In genomic region chr17:80101160-80101945, GRCh38 we compare ENCODE assay signal across 8 cellular contexts. TPM values are rescaled to one million over a fixed set of nuclear protein-coding genes. Genes with fewer than 3 reads are reported as not detected.
DNase-seq lines count a peak whose midpoint lies in the region; ATAC-seq and TF ChIP-seq lines count a peak whose summit lies in the region.

Gene GAA, plus strand, starts transcription at chr17:80101581. Its CDS starts 3,006 bp downstream, at chr17:80104587.

- H3K27me3 ChIP-seq in Peyer's patch = no peaks in the 10 kb centered on the region
- H3K27me3 ChIP-seq in naive thymus-derived CD4-positive, alpha-beta T cell (ENCODE audit: control insufficient read depth in 2 of 2, insufficient read depth in 2 of 2, low read length in 2 of 2) = no peaks in the 10 kb centered on the region

- H3K4me3 ChIP-seq in Peyer's patch = peak within 1 kb of the TSS; percentile 81 to 100 (median 88)
- peak within 1 kb of the TSS; percentile 79 for H3K4me3 ChIP-seq in naive thymus-derived CD4-positive, alpha-beta T cell (ENCODE audit: low read length)

- no peaks in the 10 kb centered on the region for H3K36me3 ChIP-seq in Peyer's patch
- H3K36me3 ChIP-seq in naive thymus-derived CD4-positive, alpha-beta T cell (ENCODE audit: control insufficient read depth in 2 of 3, insufficient read depth in 3 of 3, low read length in 3 of 3) = peaks cover 0 to 4% (median 0%) of the 10 kb centered on the region in 3 experiments

- peak within 1 kb of the TSS; percentile 88 for H3K27ac Mint-ChIP-seq in Calu3 (ENCODE audit: unreplicated experiment)
- peak within 1 kb of the TSS; percentile 82 to 94 (median 87) for H3K27ac Mint-ChIP-seq in IgD-negative memory B cell
- peak within 1 kb of the TSS; percentile 81 to 93 (median 86) for H3K27ac Mint-ChIP-seq in naive thymus-derived CD4-positive, alpha-beta T cell
- H3K27ac Mint-ChIP-seq in stimulated activated naive B cell treated with anti-CD40 and anti-IgM and Interleukin-4, amounts not matched to agents 10 μg/mL and 1 μg/mL and 100 μg/mL, for 72 hours = peak within 1 kb of the TSS; percentile 94

- TF ChIP-seq CTCF in Calu3 (IDR thresholded peaks at IDR 0.05; ENCODE audit: unreplicated experiment) = peak; percentile 89
- TF ChIP-seq CTCF in Peyer's patch (IDR thresholded peaks at IDR 0.05) = peak; percentile 86 to 99 (median 96)

- CTCF ChIA-PET in Calu3 (lab: Charles Lee) = interaction anchor here (0.6 to 1.4 kb wide), 9 partner anchors 9 to 162 kb away, joined by 3 to 11 read pairs (median 4); partner anchors contain the start of gene CARD14
- CTCF ChIA-PET in naive thymus-derived CD4-positive, alpha-beta T cell (lab: Charles Lee) = interaction anchor here (0.6 to 1.5 kb wide), 9 partner anchors 8 to 817 kb away, joined by 3 to 6 read pairs (median 3); no protein-coding TSS in a partner anchor

- DNase-seq in Calu3 (peak; percentile 94), Peyer's patch (peak; percentile 84 to 93 (median 91)), activated T-helper 1 cell treated with Interleukin-2 at 50 U/mL for 16 hours (ENCODE audit: low read depth) (peak; percentile 87), fibroblast of gingiva (ENCODE audit: low read depth) (peak; percentile 75)
- DNase-seq in naive thymus-derived CD4-positive, alpha-beta T cell = peak; percentile 84 to 97 (median 91)
- peak; percentile 84 for DNase-seq in stimulated activated naive B cell treated with anti-CD40 and anti-IgM and Interleukin-4, amounts not matched to agents 10 μg/mL and 1 μg/mL and 100 μg/mL, for 72 hours

- H3K9me3 Mint-ChIP-seq in Calu3 (ENCODE audit: low read depth, unreplicated experiment) = no peaks in the 10 kb centered on the region
- H3K9me3 Mint-ChIP-seq in IgD-negative memory B cell = no peaks in the 10 kb centered on the region
- H3K9me3 Mint-ChIP-seq in naive thymus-derived CD4-positive, alpha-beta T cell = peaks cover 0 to 5% (median 0%) of the 10 kb centered on the region in 11 donors
- no peaks in the 10 kb centered on the region for H3K9me3 Mint-ChIP-seq in stimulated activated naive B cell treated with anti-CD40 and anti-IgM and Interleukin-4, amounts not matched to agents 10 μg/mL and 1 μg/mL and 100 μg/mL, for 72 hours

- H3K27ac ChIP-seq in Peyer's patch = peak within 1 kb of the TSS; percentile 82 to 90 (median 87)
- peak within 1 kb of the TSS; percentile 86 for H3K27ac ChIP-seq in naive thymus-derived CD4-positive, alpha-beta T cell (ENCODE audit: low read depth, low read length)

- peak; percentile 17 to 60 for TF ChIP-seq POLR2A in Peyer's patch (IDR thresholded peaks at IDR 0.05)

- H3K27me3 Mint-ChIP-seq in Calu3 (ENCODE audit: unreplicated experiment) (peaks cover 15% of the 10 kb centered on the region), IgD-negative memory B cell (no peaks in the 10 kb centered on the region)
- H3K27me3 Mint-ChIP-seq in naive thymus-derived CD4-positive, alpha-beta T cell = peaks cover 0 to 10% (median 0%) of the 10 kb centered on the region in 5 donors
- peaks cover 6 to 8% of the 10 kb centered on the region in 2 donors for H3K27me3 Mint-ChIP-seq in stimulated activated naive B cell treated with anti-CD40 and anti-IgM and Interleukin-4, amounts not matched to agents 10 μg/mL and 1 μg/mL and 100 μg/mL, for 72 hours

- intact Hi-C loops in Calu3 (cut with micrococcal nuclease; ENCODE audit: unreplicated experiment) = no loop called here
- intact Hi-C loops in naive thymus-derived CD4-positive, alpha-beta T cell (cut with micrococcal nuclease) = loop anchor here (1.0 to 2.0 kb wide), 6 partner anchors 46 to 159 kb away; partner anchors contain the start of genes EIF4A3 (in 2 of the 2), CCDC40 (in 1 of the 2) and RNF213 (in 1 of the 2)

- H3K4me1 Mint-ChIP-seq in Calu3 (ENCODE audit: low read depth, unreplicated experiment) (peaks cover 13% of the 10 kb centered on the region), IgD-negative memory B cell (peaks cover 9 to 18% (median 11%) of the 10 kb centered on the region in 3 donors)
- H3K4me1 Mint-ChIP-seq in naive thymus-derived CD4-positive, alpha-beta T cell = peaks cover 20 to 30% (median 27%) of the 10 kb centered on the region in 7 donors
- peaks cover 22 to 36% of the 10 kb centered on the region in 2 donors for H3K4me1 Mint-ChIP-seq in stimulated activated naive B cell treated with anti-CD40 and anti-IgM and Interleukin-4, amounts not matched to agents 10 μg/mL and 1 μg/mL and 100 μg/mL, for 72 hours

- H3K36me3 Mint-ChIP-seq in Calu3 (ENCODE audit: insufficient read depth, unreplicated experiment) = peaks cover 17% of the 10 kb centered on the region
- peaks cover 5% of the 10 kb centered on the region for H3K36me3 Mint-ChIP-seq in IgD-negative memory B cell
- no peaks in the 10 kb centered on the region for H3K36me3 Mint-ChIP-seq in naive thymus-derived CD4-positive, alpha-beta T cell
- peaks cover 8% of the 10 kb centered on the region in 2 donors for H3K36me3 Mint-ChIP-seq in stimulated activated naive B cell treated with anti-CD40 and anti-IgM and Interleukin-4, amounts not matched to agents 10 μg/mL and 1 μg/mL and 100 μg/mL, for 72 hours

- no peaks in the 10 kb centered on the region for H3K9me3 ChIP-seq in Peyer's patch
- H3K9me3 ChIP-seq in naive thymus-derived CD4-positive, alpha-beta T cell (ENCODE audit: control insufficient read depth in 2 of 3, low read length in 3 of 3) = no peaks in the 10 kb centered on the region

- peaks cover 0 to 7% (median 5%) of the 10 kb centered on the region in 4 donors for H3K4me1 ChIP-seq in Peyer's patch
- peaks cover 10 to 16% of the 10 kb centered on the region in 2 donors for H3K4me1 ChIP-seq in naive thymus-derived CD4-positive, alpha-beta T cell (ENCODE audit: control insufficient read depth in 2 of 2, insufficient read depth in 2 of 2, low read length in 2 of 2)

- POLR2A ChIA-PET in naive thymus-derived CD4-positive, alpha-beta T cell (lab: Charles Lee) = interaction anchor here (0.6 to 2.0 kb wide), 11 partner anchors 14 to 916 kb away, joined by 3 to 21 read pairs (median 3); no protein-coding TSS in a partner anchor

- H3K4me3 Mint-ChIP-seq in Calu3 (ENCODE audit: low read depth, unreplicated experiment) = peak within 1 kb of the TSS; percentile 81
- H3K4me3 Mint-ChIP-seq in IgD-negative memory B cell = peak within 1 kb of the TSS; percentile 89 to 96 (median 95)
- H3K4me3 Mint-ChIP-seq in naive thymus-derived CD4-positive, alpha-beta T cell = peak within 1 kb of the TSS; percentile 85 to 93 (median 90)
- H3K4me3 Mint-ChIP-seq in stimulated activated naive B cell treated with anti-CD40 and anti-IgM and Interleukin-4, amounts not matched to agents 10 μg/mL and 1 μg/mL and 100 μg/mL, for 72 hours = peak within 1 kb of the TSS; percentile 96 to 98

- peak; percentile 71 for ATAC-seq in GM21381 (IDR thresholded peaks at IDR 0.05; ENCODE audit: unreplicated experiment)
- peak; percentile 97 for ATAC-seq in naive thymus-derived CD4-positive, alpha-beta T cell
- peak; percentile 87 to 89 for ATAC-seq in stimulated activated naive B cell treated with anti-CD40 and anti-IgM and Interleukin-4, amounts not matched to agents 10 μg/mL and 1 μg/mL and 100 μg/mL, for 72 hours (replicated peaks)

- no TSS peak for BruUV-seq in Calu3 (replicated peaks; lab: Mats Ljungman, UMichigan)

RNA-seq across cellular contexts. Expression of gene GAA, which starts in this region (rescaled TPM):
- total RNA-seq in Calu3 (2022) = 73.1 and 82.4 TPM in 2 replicates
- 11.3 TPM for polyA plus RNA-seq in IgD-negative memory B cell
- total RNA-seq in Peyer's patch = 10 to 100 TPM; 33.8 to 88.1 (median 42.3) TPM
- total RNA-seq in naive thymus-derived CD4-positive, alpha-beta T cell = 10 to 100 TPM; 18.5 to 67.8 (median 54.6) TPM
- 10 to 100 TPM; 12.0 to 15.2 TPM for polyA plus RNA-seq in naive thymus-derived CD4-positive, alpha-beta T cell

Comparison
In these comparisons a context has a peak if more than half of its experiments do, and no peak if none do; other contexts are left out.
1. Peak in every context shown above with its lines: DNase-seq, ATAC-seq, H3K4me3 ChIP-seq and H3K27ac ChIP-seq.